ENCODE assay signal across 15 cellular contexts in the genomic region with DNA sequence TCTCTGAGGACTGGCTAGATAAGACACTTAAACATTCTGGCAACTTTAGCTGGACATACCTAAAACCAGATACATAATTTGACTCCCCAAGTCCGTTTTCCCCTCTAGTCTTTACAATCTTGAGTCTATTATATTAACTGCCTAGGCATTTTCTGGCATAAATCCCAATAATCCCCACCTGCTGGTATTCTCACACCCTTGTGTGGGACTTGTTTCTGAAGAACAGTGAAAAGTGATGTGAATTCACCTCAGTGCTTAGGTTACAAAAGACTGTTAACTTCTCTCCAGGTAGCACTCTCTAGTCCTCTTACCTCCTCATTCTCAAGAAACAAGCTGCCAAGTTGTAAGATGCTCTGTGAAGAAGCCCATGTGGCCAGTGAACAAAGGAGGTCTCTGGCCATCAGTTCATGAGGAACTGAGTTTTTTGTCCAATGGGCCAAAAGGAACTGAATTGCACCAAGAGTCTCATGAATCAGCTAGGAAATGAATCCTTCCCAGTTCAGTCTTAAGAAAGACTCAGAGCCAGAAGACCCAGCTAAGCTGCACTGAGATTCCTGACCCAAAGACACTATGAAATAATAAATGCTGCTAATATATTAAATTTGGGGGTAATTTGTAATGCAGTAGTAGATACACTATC. TPM values are rescaled to one million over a fixed set of nuclear protein-coding genes. Genes with fewer than 3 reads are reported as not detected.
DNase-seq lines count a peak whose midpoint lies in the region; ATAC-seq and TF ChIP-seq lines count a peak whose summit lies in the region.
"Had no signal": no experiment of that assay in that cellular context is flagged by ENCODE, and none has a peak within 500 bp of the region (broad histone marks: within the 10 kb centered on the region; RNA-seq: fewer than 3 reads in every experiment).

No MANE protein-coding gene starts in this region.

- H3K9me3 ChIP-seq in neural progenitor cell (ENCODE audit: low read depth), result no peaks in the 10 kb centered on the region
- H3K9me3 ChIP-seq: HAP-1, stomach had no signal

- no peak overlapping the region for H2AFZ ChIP-seq in neural progenitor cell (replicated peaks)

- peaks cover 40% of the 10 kb centered on the region for H3F3A ChIP-seq in neural progenitor cell (ENCODE audit: low read depth)

- intact Hi-C loops in dendritic cell treated with granulocyte-macrophage colony-stimulating factor and Interleukin-4, amounts not matched to agents 40 ng/mL and 50 ng/mL, for 4 days (cut with micrococcal nuclease), result no loop called here

- peaks cover 46% of the 10 kb centered on the region for H3K4me1 Mint-ChIP-seq in dendritic cell treated with granulocyte-macrophage colony-stimulating factor and Interleukin-4, amounts not matched to agents 40 ng/mL and 50 ng/mL, for 4 days (ENCODE audit: low read depth)
- H3K4me1 Mint-ChIP-seq in neural progenitor cell, result peaks cover 29% of the 10 kb centered on the region
- peaks cover 54 to 63% (median 57%) of the 10 kb centered on the region in 3 donors for H3K4me1 Mint-ChIP-seq in T-cell

- CTCF ChIA-PET in T-cell (lab: Charles Lee), result no interaction called here

- TF ChIP-seq CTCF in neural progenitor cell (IDR thresholded peaks at IDR 0.05), result no peak

- peaks cover 32% of the 10 kb centered on the region for H3K4me1 ChIP-seq in neural progenitor cell

- ATAC-seq in HG02970 (IDR thresholded peaks at IDR 0.05; ENCODE audit: low FRiP score, unreplicated experiment), result no peak
- ATAC-seq in T-cell (replicated peaks in 1 of 4), result no peak
- ATAC-seq: activated CD8-positive, alpha-beta T cell treated with anti-CD3 and anti-CD28 coated beads, Interleukin-2, amount 10 ng/mL, durations not matched to agents 7 days and 5 days had no signal

- H3K27me3 Mint-ChIP-seq in dendritic cell treated with granulocyte-macrophage colony-stimulating factor and Interleukin-4, amounts not matched to agents 40 ng/mL and 50 ng/mL, for 4 days, result no peaks in the 10 kb centered on the region
- H3K27me3 Mint-ChIP-seq in neural progenitor cell (ENCODE audit: insufficient read depth, low read depth), result peaks cover 2% of the 10 kb centered on the region
- H3K27me3 Mint-ChIP-seq in T-cell, result no peaks in the 10 kb centered on the region
- H3K27me3 Mint-ChIP-seq: activated naive CD8-positive, alpha-beta T cell had no signal

- H3K27ac ChIP-seq in neural progenitor cell, result no peak overlapping the region
- H3K27ac ChIP-seq: stomach had no signal

- peaks cover 79% of the 10 kb centered on the region for H3K79me2 ChIP-seq in neural progenitor cell (ENCODE audit: low read depth)

- no peaks in the 10 kb centered on the region for H3K9me3 Mint-ChIP-seq in dendritic cell treated with granulocyte-macrophage colony-stimulating factor and Interleukin-4, amounts not matched to agents 40 ng/mL and 50 ng/mL, for 4 days
- no peaks in the 10 kb centered on the region for H3K9me3 Mint-ChIP-seq in neural progenitor cell
- no peaks in the 10 kb centered on the region for H3K9me3 Mint-ChIP-seq in T-cell

- peak overlapping the region; percentile 78 for H3K27ac Mint-ChIP-seq in dendritic cell treated with granulocyte-macrophage colony-stimulating factor and Interleukin-4, amounts not matched to agents 40 ng/mL and 50 ng/mL, for 4 days
- H3K27ac Mint-ChIP-seq in neural progenitor cell (peak overlapping the region; percentile 90), T-cell (no peak overlapping the region)
- H3K27ac Mint-ChIP-seq: activated CD8-positive, alpha-beta T cell treated with anti-CD3 and anti-CD28 coated beads, Interleukin-2, amount 10 ng/mL, durations not matched to agents 7 days and 5 days; activated naive CD8-positive, alpha-beta T cell had no signal

- H3K4me3 ChIP-seq in neural progenitor cell, result no peak overlapping the region
- H3K4me3 ChIP-seq: HAP-1 had no signal

- H3K9ac ChIP-seq in neural progenitor cell, result no peak overlapping the region

- POLR2A ChIA-PET in T-cell (lab: Charles Lee), result no interaction called here

- no peaks in the 10 kb centered on the region for H3K36me3 ChIP-seq in neural progenitor cell
- H3K36me3 ChIP-seq: HAP-1 had no signal

- H3K4me3 Mint-ChIP-seq in dendritic cell treated with granulocyte-macrophage colony-stimulating factor and Interleukin-4, amounts not matched to agents 40 ng/mL and 50 ng/mL, for 4 days, result peak overlapping the region; percentile 69
- H3K4me3 Mint-ChIP-seq in neural progenitor cell (peak overlapping the region; percentile 61), T-cell (no peak overlapping the region)
- H3K4me3 Mint-ChIP-seq: activated CD8-positive, alpha-beta T cell treated with anti-CD3 and anti-CD28 coated beads, Interleukin-2, amount 10 ng/mL, durations not matched to agents 7 days and 5 days had no signal

- peaks cover 39% of the 10 kb centered on the region for H4K20me1 ChIP-seq in neural progenitor cell (ENCODE audit: low read depth)

- H3K27me3 ChIP-seq in neural progenitor cell, result no peaks in the 10 kb centered on the region
- H3K27me3 ChIP-seq: stomach had no signal

- peaks cover 53% of the 10 kb centered on the region for H3K36me3 Mint-ChIP-seq in dendritic cell treated with granulocyte-macrophage colony-stimulating factor and Interleukin-4, amounts not matched to agents 40 ng/mL and 50 ng/mL, for 4 days (ENCODE audit: low read depth)
- H3K36me3 Mint-ChIP-seq in neural progenitor cell, result peaks cover 7% of the 10 kb centered on the region
- H3K36me3 Mint-ChIP-seq in T-cell, result peaks cover 10% of the 10 kb centered on the region

- DNase-seq in EL, result peak; percentile 4
- DNase-seq in M059J (ENCODE audit: low read depth), result peak; percentile 8
- no peak for DNase-seq in neural progenitor cell (ENCODE audit: low spot score)
- no peak for DNase-seq in T-cell
- no peak for DNase-seq in MV-4-11 (lab: John Stamatoyannopoulos, UW)
- DNase-seq: activated CD8-positive, alpha-beta T cell treated with anti-CD3 and anti-CD28 coated beads, Interleukin-2, amount 10 ng/mL, durations not matched to agents 7 days and 5 days; Calu3; glutamatergic neuron; NCI-H2029 treated with DMSO at 0.1 percent for 48 hours; stomach; T-helper 9 cell had no signal

- H3K4me2 ChIP-seq in neural progenitor cell, result peak overlapping the region; percentile 93

RNA-seq across cellular contexts. Expression of gene OSBPL11, which starts 4.1 kb away (rescaled TPM):
- total RNA-seq in M059J (2014; rRNA removed; shearing (Covaris generic)), result 9.3 and 16.4 TPM in 2 replicates
- 17.5 and 21.8 TPM in 2 replicates for total RNA-seq in neural progenitor cell (ENCODE audit: low replicate concordance)
- 10 to 100 TPM in 4 of 5 donors, 1 to 10 TPM in 1; 9.5 to 12.5 (median 11.1) TPM for total RNA-seq in T-cell

Comparison
In these comparisons a context has a peak if more than half of its experiments do, and no peak if none do; other contexts are left out.
1. DNase-seq: peak in EL (single experiment) and M059J (single experiment); none in neural progenitor cell (single experiment), T-cell (0 of 34) and MV-4-11 (single experiment).
2. H3K27ac Mint-ChIP-seq: peak in dendritic cell treated with granulocyte-macrophage colony-stimulating factor and Interleukin-4, amounts not matched to agents 40 ng/mL and 50 ng/mL, for 4 days (single experiment) and neural progenitor cell (single experiment); none in T-cell (0 of 2).
3. H3K4me3 Mint-ChIP-seq: peak in dendritic cell treated with granulocyte-macrophage colony-stimulating factor and Interleukin-4, amounts not matched to agents 40 ng/mL and 50 ng/mL, for 4 days (single experiment) and neural progenitor cell (single experiment); none in T-cell (0 of 3).